8 cellular contexts compared by ENCODE assay signal in the genomic region with DNA sequence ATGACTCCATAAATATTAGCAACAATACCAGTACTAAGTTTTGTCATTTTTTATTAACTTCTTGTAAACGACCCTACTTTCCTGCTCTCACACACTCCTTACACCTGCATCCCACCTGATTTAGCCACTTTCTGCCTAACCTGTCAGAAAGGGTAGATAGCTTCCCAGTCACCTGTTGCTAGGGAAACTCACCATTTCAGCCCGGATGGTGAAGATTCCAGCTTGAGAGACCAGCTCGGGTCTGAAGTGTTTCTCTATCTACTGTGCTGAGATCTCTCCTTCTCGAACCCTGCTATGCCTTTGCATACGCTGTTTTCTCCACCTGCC. TPM values are rescaled to one million over a fixed set of nuclear protein-coding genes. Genes with fewer than 3 reads are reported as not detected.
A peak's percentile ranks its signal among the peaks of the same experiment; 100 is the strongest.
DNase-seq lines count a peak whose midpoint lies in the region; ATAC-seq and TF ChIP-seq lines count a peak whose summit lies in the region.

A gene with protein sequence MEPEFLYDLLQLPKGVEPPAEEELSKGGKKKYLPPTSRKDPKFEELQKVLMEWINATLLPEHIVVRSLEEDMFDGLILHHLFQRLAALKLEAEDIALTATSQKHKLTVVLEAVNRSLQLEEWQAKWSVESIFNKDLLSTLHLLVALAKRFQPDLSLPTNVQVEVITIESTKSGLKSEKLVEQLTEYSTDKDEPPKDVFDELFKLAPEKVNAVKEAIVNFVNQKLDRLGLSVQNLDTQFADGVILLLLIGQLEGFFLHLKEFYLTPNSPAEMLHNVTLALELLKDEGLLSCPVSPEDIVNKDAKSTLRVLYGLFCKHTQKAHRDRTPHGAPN (plus strand): TSS at position 220 of the 327 bp plus-strand sequence. CDS start 2,405 bp downstream, outside the sequence.

- H3K9me2 ChIP-seq in hepatocyte (replicated peaks; ENCODE audit: insufficient read depth) = no peaks in the 10 kb centered on the region

- H3K27me3 ChIP-seq in hepatocyte (no peaks in the 10 kb centered on the region), suprapubic skin (peaks cover 43% of the 10 kb centered on the region)

- no peaks in the 10 kb centered on the region for H3K79me2 ChIP-seq in hepatocyte

- H3K27ac ChIP-seq in VCaP (peak within 1 kb of the TSS; percentile 31; the same call in 1 of the 2 replicates), hepatocyte (no peak within 1 kb of the TSS), suprapubic skin (peak within 1 kb of the TSS; percentile 60)

- TF ChIP-seq POLR2A in suprapubic skin (IDR thresholded peaks at IDR 0.05) = no peak

- H4K20me1 ChIP-seq in hepatocyte (ENCODE audit: insufficient read depth, poor library complexity, severe bottlenecking) = no peaks in the 10 kb centered on the region

- no peak for TF ChIP-seq EP300 in suprapubic skin (IDR thresholded peaks at IDR 0.05)

- ATAC-seq in HG02938 (IDR thresholded peaks at IDR 0.05; ENCODE audit: unreplicated experiment) = peak; percentile 67

- H3K4me3 ChIP-seq in GM12865 (ENCODE audit: low read depth, low read length) (peak within 1 kb of the TSS; percentile 88), hepatocyte (no peak within 1 kb of the TSS), suprapubic skin (peak within 1 kb of the TSS; percentile 32)

- H3K36me3 ChIP-seq in hepatocyte (replicated peaks; ENCODE audit: insufficient read depth, low read depth) = no peaks in the 10 kb centered on the region
- H3K36me3 ChIP-seq in suprapubic skin = no peaks in the 10 kb centered on the region

- no peak within 1 kb of the TSS for H2AFZ ChIP-seq in hepatocyte

- H3K4me2 ChIP-seq in hepatocyte = no peak within 1 kb of the TSS

- TF ChIP-seq CTCF in GM12865 (IDR thresholded peaks at IDR 0.05; ENCODE audit: insufficient read depth, low read depth, low read length, missing control alignments) = no peak
- TF ChIP-seq CTCF in VCaP (conservative IDR thresholded peaks at IDR 0.05) = no peak
- TF ChIP-seq CTCF in hepatocyte (IDR thresholded peaks at IDR 0.05; ENCODE audit: poor library complexity) = no peak
- no peak for TF ChIP-seq CTCF in suprapubic skin (IDR thresholded peaks at IDR 0.05)

- H3K9me3 ChIP-seq in hepatocyte (ENCODE audit: low read depth) = no peaks in the 10 kb centered on the region
- H3K9me3 ChIP-seq in suprapubic skin = no peaks in the 10 kb centered on the region

- WGBS in hepatocyte (ENCODE audit: low lambda C conversion rate, missing lambda C conversion rate) = 72% methylated on average over 5 of the region's 5 CpGs
- WGBS in suprapubic skin = 71% methylated on average over 5 of the region's 5 CpGs

- H3K4me1 ChIP-seq in hepatocyte (ENCODE audit: insufficient read depth) (no peaks in the 10 kb centered on the region), suprapubic skin (no peaks in the 10 kb centered on the region)

- DNase-seq in GM12865 (ENCODE audit: low read depth) (peak; percentile 81), hepatocyte (ENCODE audit: low spot score) (peak; percentile 28), suprapubic skin (ENCODE audit: low spot score in 2 of 2) (no peak), NCI-H146 treated with DMSO at 0.1 percent for 48 hours (lab: John Stamatoyannopoulos, UW; ENCODE audit: unreplicated experiment) (no peak), NCI-H1105 (lab: John Stamatoyannopoulos, UW) (no peak)
- DNase-seq in activated CD8-positive, alpha-beta memory T cell treated with anti-CD3 and anti-CD28 coated beads, Interleukin-2, amount 50 U/mL, for 4 hours = no peak

RNA-seq across cellular contexts. Expression of the gene that starts here (rescaled TPM):
- 0.96 and 1.00 TPM in 2 replicates for total RNA-seq in hepatocyte
- 0.77 and 2.8 TPM in 2 replicates for polyA plus RNA-seq in hepatocyte
- 10 to 100 TPM in 1 of 4 donors, 1 to 10 TPM in 3; 1.6 to 17.1 (median 3.2) TPM for total RNA-seq in suprapubic skin

Comparison
In these comparisons a context has a peak if more than half of its experiments do, and no peak if none do; other contexts are left out.
1. DNase-seq: peak in GM12865 (single experiment) and hepatocyte (single experiment); none in suprapubic skin (0 of 2), NCI-H146 treated with DMSO at 0.1 percent for 48 hours (single experiment), activated CD8-positive, alpha-beta memory T cell treated with anti-CD3 and anti-CD28 coated beads, Interleukin-2, amount 50 U/mL, for 4 hours (single experiment) and NCI-H1105 (single experiment).